In the genomic region with DNA sequence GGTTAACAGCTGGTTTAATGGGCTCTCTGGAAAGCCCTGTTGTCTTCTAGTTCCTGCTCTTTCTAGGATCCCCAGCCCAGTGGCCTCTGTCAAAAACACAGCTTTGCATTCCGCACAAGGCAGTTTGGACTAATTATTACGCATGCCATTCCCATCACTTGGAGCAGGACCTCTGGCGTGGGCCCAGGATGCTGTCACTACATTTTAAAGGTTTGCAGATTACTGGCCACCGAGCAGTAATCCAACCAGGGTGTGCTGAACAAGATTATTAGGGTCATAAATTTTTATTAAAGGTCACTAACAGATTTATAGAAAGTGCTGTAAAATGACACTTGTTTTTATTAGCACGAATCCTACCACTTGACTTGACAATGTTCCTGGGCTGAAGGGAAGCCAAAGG, we compare ENCODE assay signal across 24 cellular contexts.
A peak's percentile ranks its signal among the peaks of the same experiment; 100 is the strongest.
DNase-seq lines count a peak whose midpoint lies in the region; ATAC-seq and TF ChIP-seq lines count a peak whose summit lies in the region.
"Had no signal": no experiment of that assay in that cellular context is flagged by ENCODE, and none has a peak within 500 bp of the region (broad histone marks: within the 10 kb centered on the region; RNA-seq: fewer than 3 reads in every experiment).

No MANE protein-coding gene starts in this region.

- H3K9ac ChIP-seq in neural progenitor cell = no peak overlapping the region
- H3K9ac ChIP-seq: BLaER1 had no signal

- CTCF ChIA-PET in activated CD4-positive, alpha-beta memory T cell treated with anti-CD3 and anti-CD28 coated beads, Interleukin-2, amount 10 ng/mL, durations not matched to agents 7 days and 5 days (lab: Charles Lee) = no interaction called here

- H2AFZ ChIP-seq in neural progenitor cell (replicated peaks) = no peak overlapping the region

- H3K36me3 Mint-ChIP-seq in neural progenitor cell = no peaks in the 10 kb centered on the region
- H3K36me3 Mint-ChIP-seq in activated CD4-positive, alpha-beta memory T cell treated with anti-CD3 and anti-CD28 coated beads, Interleukin-2, amount 10 ng/mL, durations not matched to agents 7 days and 5 days (ENCODE audit: low read depth) = no peaks in the 10 kb centered on the region
- H3K36me3 Mint-ChIP-seq: CD4-positive, CD25-positive, alpha-beta regulatory T cell had no signal

- TF ChIP-seq CTCF in heart right ventricle (IDR thresholded peaks at IDR 0.05) (no peak), neural progenitor cell (IDR thresholded peaks at IDR 0.05) (no peak)

- peak overlapping the region; percentile 31 for H3K27ac Mint-ChIP-seq in neural progenitor cell
- no peak overlapping the region for H3K27ac Mint-ChIP-seq in activated CD4-positive, alpha-beta memory T cell treated with anti-CD3 and anti-CD28 coated beads, Interleukin-2, amount 10 ng/mL, durations not matched to agents 7 days and 5 days
- H3K27ac Mint-ChIP-seq: CD4-positive, CD25-positive, alpha-beta regulatory T cell had no signal

- ATAC-seq in heart right ventricle (peak in 3 of 8 donors; percentile 38 to 47 (median 47)), right cardiac atrium (no peak), HG02852 (IDR thresholded peaks at IDR 0.05; ENCODE audit: unreplicated experiment) (no peak)
- ATAC-seq: HCT116, HepG2, PC-3 had no signal

- 21 to 24% methylated on average over 5 of the region's 5 CpGs for WGBS in heart right ventricle, 2 donors
- 30% methylated on average over 5 of the region's 5 CpGs for WGBS in right cardiac atrium

- H3K36me3 ChIP-seq in heart right ventricle (no peaks in the 10 kb centered on the region), neural progenitor cell (no peaks in the 10 kb centered on the region)
- H3K36me3 ChIP-seq: BLaER1, MG63, SJSA1 had no signal

- no peaks in the 10 kb centered on the region for H3K9me3 Mint-ChIP-seq in neural progenitor cell
- H3K9me3 Mint-ChIP-seq in activated CD4-positive, alpha-beta memory T cell treated with anti-CD3 and anti-CD28 coated beads, Interleukin-2, amount 10 ng/mL, durations not matched to agents 7 days and 5 days = no peaks in the 10 kb centered on the region

- H3K9me3 ChIP-seq in heart right ventricle = no peaks in the 10 kb centered on the region
- H3K9me3 ChIP-seq in right cardiac atrium (ENCODE audit: control insufficient read depth, low read length) = no peaks in the 10 kb centered on the region
- no peaks in the 10 kb centered on the region for H3K9me3 ChIP-seq in neural progenitor cell (ENCODE audit: low read depth)
- H3K9me3 ChIP-seq: BLaER1, MG63, SJSA1 had no signal

- H3K4me1 ChIP-seq in heart right ventricle = peaks cover 0 to 6% (median 0%) of the 10 kb centered on the region in 9 donors
- no peaks in the 10 kb centered on the region for H3K4me1 ChIP-seq in right cardiac atrium (ENCODE audit: control insufficient read depth, insufficient read depth, low read length)
- H3K4me1 ChIP-seq in neural progenitor cell = no peaks in the 10 kb centered on the region
- H3K4me1 ChIP-seq: SJSA1 had no signal

- H3K4me3 ChIP-seq in heart right ventricle (no peak overlapping the region), right cardiac atrium (ENCODE audit: low read length) (no peak overlapping the region), neural progenitor cell (no peak overlapping the region)
- H3K4me3 ChIP-seq: BLaER1, MG63, SJSA1 had no signal

- no peak overlapping the region for H3K4me3 Mint-ChIP-seq in neural progenitor cell
- H3K4me3 Mint-ChIP-seq in activated CD4-positive, alpha-beta memory T cell treated with anti-CD3 and anti-CD28 coated beads, Interleukin-2, amount 10 ng/mL, durations not matched to agents 7 days and 5 days = no peak overlapping the region
- H3K4me3 Mint-ChIP-seq: CD4-positive, CD25-positive, alpha-beta regulatory T cell had no signal

- no peaks in the 10 kb centered on the region for H3K79me2 ChIP-seq in neural progenitor cell (ENCODE audit: low read depth)

- H3K27ac ChIP-seq in heart right ventricle = no peak overlapping the region
- no peak overlapping the region for H3K27ac ChIP-seq in right cardiac atrium (ENCODE audit: low read length)
- H3K27ac ChIP-seq in neural progenitor cell = no peak overlapping the region
- H3K27ac ChIP-seq: BLaER1, SJSA1 had no signal

- H4K20me1 ChIP-seq in neural progenitor cell (ENCODE audit: low read depth) = no peaks in the 10 kb centered on the region
- H4K20me1 ChIP-seq: BLaER1 had no signal

- H3K4me2 ChIP-seq in neural progenitor cell = no peak overlapping the region
- H3K4me2 ChIP-seq: BLaER1 had no signal

- no peaks in the 10 kb centered on the region for H3K27me3 Mint-ChIP-seq in neural progenitor cell (ENCODE audit: insufficient read depth, low read depth)
- peaks cover 8% of the 10 kb centered on the region for H3K27me3 Mint-ChIP-seq in activated CD4-positive, alpha-beta memory T cell treated with anti-CD3 and anti-CD28 coated beads, Interleukin-2, amount 10 ng/mL, durations not matched to agents 7 days and 5 days

- POLR2A ChIA-PET in activated CD4-positive, alpha-beta memory T cell treated with anti-CD3 and anti-CD28 coated beads, Interleukin-2, amount 10 ng/mL, durations not matched to agents 7 days and 5 days (lab: Charles Lee) = no interaction called here

- intact Hi-C loops in heart right ventricle (cut with DNase I) (no loop called here), right cardiac atrium (cut with DNase I) (loop anchor here in 1 of 4 donors (5.0 kb wide), 1 partner anchor 285 kb away; no protein-coding TSS in a partner anchor)

- peaks cover 24% of the 10 kb centered on the region for H3K4me1 Mint-ChIP-seq in neural progenitor cell
- peaks cover 1% of the 10 kb centered on the region for H3K4me1 Mint-ChIP-seq in activated CD4-positive, alpha-beta memory T cell treated with anti-CD3 and anti-CD28 coated beads, Interleukin-2, amount 10 ng/mL, durations not matched to agents 7 days and 5 days
- H3K4me1 Mint-ChIP-seq: CD4-positive, CD25-positive, alpha-beta regulatory T cell had no signal

- H3K27me3 ChIP-seq in heart right ventricle (peaks cover 0 to 12% (median 0%) of the 10 kb centered on the region in 7 donors), right cardiac atrium (ENCODE audit: control insufficient read depth, insufficient read depth) (no peaks in the 10 kb centered on the region), neural progenitor cell (no peaks in the 10 kb centered on the region)
- H3K27me3 ChIP-seq: BLaER1, MG63 had no signal

- DNase-seq in heart right ventricle = peak; percentile 12 to 35
- DNase-seq in right cardiac atrium = no peak
- peak; percentile 53 for DNase-seq in astrocyte of the hippocampus (ENCODE audit: low read depth, low spot score)
- DNase-seq in neural progenitor cell (ENCODE audit: low spot score) = no peak
- DNase-seq in inferior parietal cortex (ENCODE audit: extremely low spot score) = no peak
- DNase-seq in activated CD4-positive, alpha-beta memory T cell treated with anti-CD3 and anti-CD28 coated beads, Interleukin-2, amount 10 ng/mL, durations not matched to agents 7 days and 5 days = no peak
- DNase-seq: CD4-positive, CD25-positive, alpha-beta regulatory T cell; DMS153; DND-41; Kasumi-1; MG63; NCI-H1105 treated with DMSO at 0.1 percent for 48 hours; NCI-H146; NCI-H2029; NCI-H446; NCI-H524 treated with DMSO at 0.1 percent for 48 hours; NCI-H82; NK-92 treated with Interleukin-12 subunit alpha and Interleukin-12 subunit beta, amount 100 ng/mL, for 24 hours; PC-3 had no signal

- H3F3A ChIP-seq in neural progenitor cell (ENCODE audit: low read depth) = no peaks in the 10 kb centered on the region

Comparison
In these comparisons a context has a peak if more than half of its experiments do, and no peak if none do; other contexts are left out.
1. DNase-seq: peak in heart right ventricle (2 of 2) and astrocyte of the hippocampus (single experiment); none in right cardiac atrium (0 of 3), neural progenitor cell (single experiment), inferior parietal cortex (single experiment) and activated CD4-positive, alpha-beta memory T cell treated with anti-CD3 and anti-CD28 coated beads, Interleukin-2, amount 10 ng/mL, durations not matched to agents 7 days and 5 days (single experiment).